Comparison of ENCODE assay signal across 27 cellular contexts in genomic region chr3:182755308-182756106, GRCh38. TPM values are rescaled to one million over a fixed set of nuclear protein-coding genes. Genes with fewer than 3 reads are reported as not detected.
A peak's percentile ranks its signal among the peaks of the same experiment; 100 is the strongest.
DNase-seq lines count a peak whose midpoint lies in the region; FAIRE-seq and TF ChIP-seq lines count a peak whose summit lies in the region.
"Had no signal": no experiment of that assay in that cellular context is flagged by ENCODE, and none has a peak within 500 bp of the region (broad histone marks: within the 10 kb centered on the region; RNA-seq: fewer than 3 reads in every experiment).

No MANE protein-coding gene starts in this region.

- H3K27ac ChIP-seq in BLaER1: no peak overlapping the region
- H3K27ac ChIP-seq: BLaER1 treated with 17β-estradiol and CSF1 and Interleukin-3, amounts not matched to agents 10 nM and 100 nM; hepatocyte; HL-60; lower lobe of right lung; VCaP had no signal

- no peaks in the 10 kb centered on the region for H3K9me3 ChIP-seq in BLaER1
- H3K9me3 ChIP-seq: lower lobe of right lung had no signal

- no peaks in the 10 kb centered on the region for H4K20me1 ChIP-seq in BLaER1
- H4K20me1 ChIP-seq: BLaER1 treated with 17β-estradiol and CSF1 and Interleukin-3, amounts not matched to agents 10 nM and 100 nM had no signal

- FAIRE-seq in bronchial epithelial cell (lab: Jason Lieb, UNC): no peak
- FAIRE-seq: colon, endometrium, islet of Langerhans had no signal

- H3K27me3 ChIP-seq in BLaER1 (no peaks in the 10 kb centered on the region), bronchial epithelial cell (ENCODE audit: control insufficient read depth, insufficient read depth, low read length) (no peaks in the 10 kb centered on the region)
- H3K27me3 ChIP-seq: BLaER1 treated with 17β-estradiol and CSF1 and Interleukin-3, amounts not matched to agents 10 nM and 100 nM; hepatocyte had no signal

- H3K4me1 ChIP-seq in BLaER1: peaks cover 10% of the 10 kb centered on the region
- H3K4me1 ChIP-seq: lower lobe of right lung had no signal

- H3K4me3 ChIP-seq in BLaER1 (no peak overlapping the region), bronchial epithelial cell (ENCODE audit: low read depth, low read length) (no peak overlapping the region)
- H3K4me3 ChIP-seq: BLaER1 treated with 17β-estradiol and CSF1 and Interleukin-3, amounts not matched to agents 10 nM and 100 nM; hepatocyte; lower lobe of right lung had no signal

- TF ChIP-seq CTCF in bronchial epithelial cell (IDR thresholded peaks at IDR 0.05; ENCODE audit: insufficient read depth, low read length, severe bottlenecking): no peak

- DNase-seq in M059J (ENCODE audit: low read depth) (peak; percentile 17), bronchial epithelial cell (ENCODE audit: low read depth) (peak; percentile 26), lung microvascular endothelial cell (ENCODE audit: low read depth in 2 of 2) (peak; percentile 26 to 39), NCI-H2196 (lab: John Stamatoyannopoulos, UW; ENCODE audit: unreplicated experiment) (no peak), amniotic stem cell (lab: John Stamatoyannopoulos, UW) (no peak), HPDE6-E6E7 (ENCODE audit: extremely low spot score) (no peak)
- no peak for DNase-seq in stimulated activated CD4-positive, alpha-beta T cell treated with anti-CD3 and anti-CD28 coated beads, Interleukin-4, amount 100 ng/mL, for 4 hours
- DNase-seq: activated CD4-positive, alpha-beta T cell treated with anti-CD3 and anti-CD28 coated beads, Interleukin-2, amount 50 U/mL, for 4 hours; activated T-cell treated with anti-CD3 and anti-CD28 coated beads for 4 hours; anterior cingulate cortex; lower lobe of right lung; MM.1S; NCI-H146; NCI-H2171; NCI-H748 treated with DMSO at 0.1 percent for 48 hours; retina; Right ventricle myocardium superior; stimulated activated CD8-positive, alpha-beta memory T cell treated with anti-CD3 and anti-CD28 coated beads, Interleukin-4, amount 100 ng/mL, for 48 hours; T-helper 2 cell had no signal

- H3K4me2 ChIP-seq in BLaER1: peak overlapping the region; percentile 14; the same call in 1 of the 2 replicates
- H3K4me2 ChIP-seq: hepatocyte had no signal

- H3K36me3 ChIP-seq in BLaER1 (no peaks in the 10 kb centered on the region), bronchial epithelial cell (ENCODE audit: control insufficient read depth, insufficient read depth, low read length) (no peaks in the 10 kb centered on the region)
- H3K36me3 ChIP-seq: BLaER1 treated with 17β-estradiol and CSF1 and Interleukin-3, amounts not matched to agents 10 nM and 100 nM; lower lobe of right lung had no signal

- H3K9ac ChIP-seq in BLaER1: no peak overlapping the region
- H3K9ac ChIP-seq: BLaER1 treated with 17β-estradiol and CSF1 and Interleukin-3, amounts not matched to agents 10 nM and 100 nM had no signal

RNA-seq across cellular contexts. Expression of gene ATP11B, which starts 37.8 kb away (rescaled TPM):
- 33.9 and 47.8 TPM in 2 replicates for total RNA-seq in M059J (2014; rRNA removed; shearing (Covaris generic))
- 72.4 and 101 TPM in 2 replicates for total RNA-seq in bronchial epithelial cell
- 71.3 and 101 TPM in 2 replicates for total RNA-seq in lung microvascular endothelial cell

Comparison
In these comparisons a context has a peak if more than half of its experiments do, and no peak if none do; other contexts are left out.
1. DNase-seq: peak in M059J (single experiment), bronchial epithelial cell (single experiment) and lung microvascular endothelial cell (2 of 2); none in NCI-H2196 (single experiment), amniotic stem cell (single experiment), HPDE6-E6E7 (single experiment) and stimulated activated CD4-positive, alpha-beta T cell treated with anti-CD3 and anti-CD28 coated beads, Interleukin-4, amount 100 ng/mL, for 4 hours (0 of 2).